8 cellular contexts compared by ENCODE assay signal in genomic region chr3:183825380-183826161, GRCh38. TPM values are rescaled to one million over a fixed set of nuclear protein-coding genes. Genes with fewer than 3 reads are reported as not detected.
DNase-seq lines count a peak whose midpoint lies in the region; ATAC-seq and TF ChIP-seq lines count a peak whose summit lies in the region.

Gene MAP6D1, minus strand, starts transcription at chr3:183825577. Its CDS starts 30 bp downstream, at chr3:183825547.

- H3K4me3 Mint-ChIP-seq in activated CD4-positive, alpha-beta T cell treated with anti-CD3 and anti-CD28 coated beads, Interleukin-2, amount 10 ng/mL, durations not matched to agents 7 days and 5 days: peak within 1 kb of the TSS; percentile 73

- TF ChIP-seq CTCF in dorsolateral prefrontal cortex (IDR thresholded peaks at IDR 0.05 in 54 of 56, conservative IDR thresholded peaks at IDR 0.05 in 2 of 56; ENCODE audit: low read depth in 1 of 56, partially characterized antibody in 56 of 56): peak in 53 of 56 donors; percentile 12 to 74 (median 51)

- peak within 1 kb of the TSS; percentile 80 to 100 (median 97) for H3K27ac ChIP-seq in dorsolateral prefrontal cortex

- intact Hi-C loops in dorsolateral prefrontal cortex (cut with DNase I): loop anchor here (1.0 to 5.0 kb wide), 7 partner anchors 57 to 323 kb away; partner anchors contain the start of genes PARL (in 2 of the 2), ABCC5 (in 1 of the 2), KLHL24 (in 1 of the 2) and YEATS2 (in 1 of the 2)

- POLR2A ChIA-PET in activated CD4-positive, alpha-beta T cell treated with anti-CD3 and anti-CD28 coated beads, Interleukin-2, amount 10 ng/mL, durations not matched to agents 7 days and 5 days (lab: Charles Lee): no interaction called here

- ATAC-seq in GM21786 (IDR thresholded peaks at IDR 0.05; ENCODE audit: unreplicated experiment): peak; percentile 56

- peaks cover 10% of the 10 kb centered on the region for H3K27me3 Mint-ChIP-seq in activated CD4-positive, alpha-beta T cell treated with anti-CD3 and anti-CD28 coated beads, Interleukin-2, amount 10 ng/mL, durations not matched to agents 7 days and 5 days

- no peaks in the 10 kb centered on the region for H3K27me3 ChIP-seq in dorsolateral prefrontal cortex

- DNase-seq in DMS53 treated with DMSO at 0.1 percent for 48 hours (lab: John Stamatoyannopoulos, UW; ENCODE audit: unreplicated experiment) (peak; percentile 24), NCI-H2107 (lab: John Stamatoyannopoulos, UW) (peak; percentile 77), dorsolateral prefrontal cortex (peak; percentile 54 to 86 (median 74)), left kidney (ENCODE audit: low read depth, low spot score) (peak; percentile 87), HuH-7 (ENCODE audit: low spot score) (no peak)
- peak; percentile 24 for DNase-seq in activated CD4-positive, alpha-beta T cell treated with anti-CD3 and anti-CD28 coated beads, Interleukin-2, amount 10 ng/mL, durations not matched to agents 7 days and 5 days
- DNase-seq in stimulated activated CD4-positive, alpha-beta T cell treated with anti-CD3 and anti-CD28 coated beads, Interleukin-4, amount 100 ng/mL, for 24 hours: peak; percentile 29

- peaks cover 5% of the 10 kb centered on the region for H3K36me3 Mint-ChIP-seq in activated CD4-positive, alpha-beta T cell treated with anti-CD3 and anti-CD28 coated beads, Interleukin-2, amount 10 ng/mL, durations not matched to agents 7 days and 5 days (ENCODE audit: low read depth)

- H3K4me3 ChIP-seq in dorsolateral prefrontal cortex: peak within 1 kb of the TSS; percentile 67 to 96 (median 86)

- H3K9me3 Mint-ChIP-seq in activated CD4-positive, alpha-beta T cell treated with anti-CD3 and anti-CD28 coated beads, Interleukin-2, amount 10 ng/mL, durations not matched to agents 7 days and 5 days: no peaks in the 10 kb centered on the region

- peaks cover 13% of the 10 kb centered on the region for H3K4me1 Mint-ChIP-seq in activated CD4-positive, alpha-beta T cell treated with anti-CD3 and anti-CD28 coated beads, Interleukin-2, amount 10 ng/mL, durations not matched to agents 7 days and 5 days

- CTCF ChIA-PET in activated CD4-positive, alpha-beta T cell treated with anti-CD3 and anti-CD28 coated beads, Interleukin-2, amount 10 ng/mL, durations not matched to agents 7 days and 5 days (lab: Charles Lee): interaction anchor here (0.6 to 1.1 kb wide), 2 partner anchors 59 to 78 kb away, joined by 3 to 4 read pairs; partner anchors contain the start of gene PARL

- no peak within 1 kb of the TSS for H3K27ac Mint-ChIP-seq in activated CD4-positive, alpha-beta T cell treated with anti-CD3 and anti-CD28 coated beads, Interleukin-2, amount 10 ng/mL, durations not matched to agents 7 days and 5 days

RNA-seq across cellular contexts. Expression of gene MAP6D1, which starts in this region (rescaled TPM):
- total RNA-seq in activated CD4-positive, alpha-beta T cell treated with anti-CD3 and anti-CD28 coated beads, Interleukin-2, amount 10 ng/mL, durations not matched to agents 7 days and 5 days: 1 to 10 TPM in 1 of 2 experiments, under 1 TPM in 1; 0.83 to 1.8 TPM
- total RNA-seq in dorsolateral prefrontal cortex: 100 to 1,000 TPM in 6 of 120 experiments, 10 to 100 TPM in 114; 22.2 to 201 (median 55.1) TPM

Comparison
In these comparisons a context has a peak if more than half of its experiments do, and no peak if none do; other contexts are left out.
1. RNA of gene MAP6D1 (total RNA-seq): 22.2 to 201 TPM in dorsolateral prefrontal cortex; 0.83 to 1.8 TPM in activated CD4-positive, alpha-beta T cell treated with anti-CD3 and anti-CD28 coated beads, Interleukin-2, amount 10 ng/mL, durations not matched to agents 7 days and 5 days; every median in the first group is over 4 times any median in the second.